In the genomic region with DNA sequence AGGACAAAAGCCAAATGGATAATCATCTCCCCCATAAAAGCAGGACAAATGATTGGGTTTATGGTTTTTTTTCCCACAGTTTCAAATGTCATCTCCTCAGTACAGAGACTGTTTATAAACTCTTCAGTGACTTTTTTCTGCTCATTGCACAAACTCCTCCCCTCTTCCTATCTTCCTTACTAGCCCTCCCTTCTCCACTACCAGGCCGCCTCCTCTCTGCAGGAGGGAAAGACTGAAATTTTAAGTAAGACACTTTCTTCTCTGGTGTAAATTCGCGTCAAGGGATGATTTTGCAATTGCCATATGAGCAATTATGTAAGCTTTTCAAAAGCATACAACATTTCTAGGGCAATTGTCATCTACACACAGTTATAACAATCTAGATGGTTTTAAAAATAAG, we compare ENCODE assay signal across 2 cellular contexts.
TF ChIP-seq lines count a peak whose summit lies in the region.

No MANE protein-coding gene starts in this region.

TF ChIP-seq in liver, 16 proteins besides CTCF, POLR2A, EP300 and RAD21:
- TF ChIP-seq NR2F2 (IDR thresholded peaks at IDR 0.05) = no peak
- no peak for TF ChIP-seq HNF4G (IDR thresholded peaks at IDR 0.05)
- no peak for TF ChIP-seq JUND (IDR thresholded peaks at IDR 0.05)
- TF ChIP-seq, protein P1, sequence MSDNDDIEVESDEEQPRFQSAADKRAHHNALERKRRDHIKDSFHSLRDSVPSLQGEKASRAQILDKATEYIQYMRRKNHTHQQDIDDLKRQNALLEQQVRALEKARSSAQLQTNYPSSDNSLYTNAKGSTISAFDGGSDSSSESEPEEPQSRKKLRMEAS (IDR thresholded peaks at IDR 0.05) = no peak
- TF ChIP-seq SP1 (IDR thresholded peaks at IDR 0.05) = no peak
- TF ChIP-seq RXRA (IDR thresholded peaks at IDR 0.05) = no peak
TF ChIP-seq in liver: peak in this region for 0.

TF ChIP-seq in HepG2, 621 proteins besides CTCF, POLR2A, EP300 and RAD21:
- TF ChIP-seq NFE2 (CRISPR knock-in tag; IDR thresholded peaks at IDR 0.05) = no peak
- TF ChIP-seq, protein P2, sequence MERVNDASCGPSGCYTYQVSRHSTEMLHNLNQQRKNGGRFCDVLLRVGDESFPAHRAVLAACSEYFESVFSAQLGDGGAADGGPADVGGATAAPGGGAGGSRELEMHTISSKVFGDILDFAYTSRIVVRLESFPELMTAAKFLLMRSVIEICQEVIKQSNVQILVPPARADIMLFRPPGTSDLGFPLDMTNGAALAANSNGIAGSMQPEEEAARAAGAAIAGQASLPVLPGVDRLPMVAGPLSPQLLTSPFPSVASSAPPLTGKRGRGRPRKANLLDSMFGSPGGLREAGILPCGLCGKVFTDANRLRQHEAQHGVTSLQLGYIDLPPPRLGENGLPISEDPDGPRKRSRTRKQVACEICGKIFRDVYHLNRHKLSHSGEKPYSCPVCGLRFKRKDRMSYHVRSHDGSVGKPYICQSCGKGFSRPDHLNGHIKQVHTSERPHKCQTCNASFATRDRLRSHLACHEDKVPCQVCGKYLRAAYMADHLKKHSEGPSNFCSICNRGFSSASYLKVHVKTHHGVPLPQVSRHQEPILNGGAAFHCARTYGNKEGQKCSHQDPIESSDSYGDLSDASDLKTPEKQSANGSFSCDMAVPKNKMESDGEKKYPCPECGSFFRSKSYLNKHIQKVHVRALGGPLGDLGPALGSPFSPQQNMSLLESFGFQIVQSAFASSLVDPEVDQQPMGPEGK (CRISPR knock-in tag; IDR thresholded peaks at IDR 0.05) = no peak
- TF ChIP-seq, protein P3, sequence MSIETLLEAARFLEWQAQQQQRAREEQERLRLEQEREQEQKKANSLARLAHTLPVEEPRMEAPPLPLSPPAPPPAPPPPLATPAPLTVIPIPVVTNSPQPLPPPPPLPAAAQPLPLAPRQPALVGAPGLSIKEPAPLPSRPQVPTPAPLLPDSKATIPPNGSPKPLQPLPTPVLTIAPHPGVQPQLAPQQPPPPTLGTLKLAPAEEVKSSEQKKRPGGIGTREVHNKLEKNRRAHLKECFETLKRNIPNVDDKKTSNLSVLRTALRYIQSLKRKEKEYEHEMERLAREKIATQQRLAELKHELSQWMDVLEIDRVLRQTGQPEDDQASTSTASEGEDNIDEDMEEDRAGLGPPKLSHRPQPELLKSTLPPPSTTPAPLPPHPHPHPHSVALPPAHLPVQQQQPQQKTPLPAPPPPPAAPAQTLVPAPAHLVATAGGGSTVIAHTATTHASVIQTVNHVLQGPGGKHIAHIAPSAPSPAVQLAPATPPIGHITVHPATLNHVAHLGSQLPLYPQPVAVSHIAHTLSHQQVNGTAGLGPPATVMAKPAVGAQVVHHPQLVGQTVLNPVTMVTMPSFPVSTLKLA (IDR thresholded peaks at IDR 0.05) = no peak
- TF ChIP-seq ZNF678 (CRISPR knock-in tag; IDR thresholded peaks at IDR 0.05) = no peak
- TF ChIP-seq, protein P4, sequence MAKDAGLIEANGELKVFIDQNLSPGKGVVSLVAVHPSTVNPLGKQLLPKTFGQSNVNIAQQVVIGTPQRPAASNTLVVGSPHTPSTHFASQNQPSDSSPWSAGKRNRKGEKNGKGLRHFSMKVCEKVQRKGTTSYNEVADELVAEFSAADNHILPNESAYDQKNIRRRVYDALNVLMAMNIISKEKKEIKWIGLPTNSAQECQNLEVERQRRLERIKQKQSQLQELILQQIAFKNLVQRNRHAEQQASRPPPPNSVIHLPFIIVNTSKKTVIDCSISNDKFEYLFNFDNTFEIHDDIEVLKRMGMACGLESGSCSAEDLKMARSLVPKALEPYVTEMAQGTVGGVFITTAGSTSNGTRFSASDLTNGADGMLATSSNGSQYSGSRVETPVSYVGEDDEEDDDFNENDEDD (CRISPR knock-in tag; IDR thresholded peaks at IDR 0.05; ENCODE audit: borderline replicate concordance) = no peak
- TF ChIP-seq AHR (CRISPR knock-in tag; IDR thresholded peaks at IDR 0.05) = no peak
- no peak for TF ChIP-seq ZNF761 (CRISPR knock-in tag; conservative IDR thresholded peaks at IDR 0.05)
- TF ChIP-seq, protein P5, sequence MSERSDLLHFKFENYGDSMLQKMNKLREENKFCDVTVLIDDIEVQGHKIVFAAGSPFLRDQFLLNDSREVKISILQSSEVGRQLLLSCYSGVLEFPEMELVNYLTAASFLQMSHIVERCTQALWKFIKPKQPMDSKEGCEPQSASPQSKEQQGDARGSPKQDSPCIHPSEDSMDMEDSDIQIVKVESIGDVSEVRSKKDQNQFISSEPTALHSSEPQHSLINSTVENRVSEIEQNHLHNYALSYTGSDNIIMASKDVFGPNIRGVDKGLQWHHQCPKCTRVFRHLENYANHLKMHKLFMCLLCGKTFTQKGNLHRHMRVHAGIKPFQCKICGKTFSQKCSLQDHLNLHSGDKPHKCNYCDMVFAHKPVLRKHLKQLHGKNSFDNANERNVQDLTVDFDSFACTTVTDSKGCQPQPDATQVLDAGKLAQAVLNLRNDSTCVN (CRISPR knock-in tag; IDR thresholded peaks at IDR 0.05; ENCODE audit: borderline replicate concordance) = no peak
- TF ChIP-seq, protein P6, sequence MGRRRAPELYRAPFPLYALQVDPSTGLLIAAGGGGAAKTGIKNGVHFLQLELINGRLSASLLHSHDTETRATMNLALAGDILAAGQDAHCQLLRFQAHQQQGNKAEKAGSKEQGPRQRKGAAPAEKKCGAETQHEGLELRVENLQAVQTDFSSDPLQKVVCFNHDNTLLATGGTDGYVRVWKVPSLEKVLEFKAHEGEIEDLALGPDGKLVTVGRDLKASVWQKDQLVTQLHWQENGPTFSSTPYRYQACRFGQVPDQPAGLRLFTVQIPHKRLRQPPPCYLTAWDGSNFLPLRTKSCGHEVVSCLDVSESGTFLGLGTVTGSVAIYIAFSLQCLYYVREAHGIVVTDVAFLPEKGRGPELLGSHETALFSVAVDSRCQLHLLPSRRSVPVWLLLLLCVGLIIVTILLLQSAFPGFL (CRISPR knock-in tag; IDR thresholded peaks at IDR 0.05) = no peak
- TF ChIP-seq, protein P7, sequence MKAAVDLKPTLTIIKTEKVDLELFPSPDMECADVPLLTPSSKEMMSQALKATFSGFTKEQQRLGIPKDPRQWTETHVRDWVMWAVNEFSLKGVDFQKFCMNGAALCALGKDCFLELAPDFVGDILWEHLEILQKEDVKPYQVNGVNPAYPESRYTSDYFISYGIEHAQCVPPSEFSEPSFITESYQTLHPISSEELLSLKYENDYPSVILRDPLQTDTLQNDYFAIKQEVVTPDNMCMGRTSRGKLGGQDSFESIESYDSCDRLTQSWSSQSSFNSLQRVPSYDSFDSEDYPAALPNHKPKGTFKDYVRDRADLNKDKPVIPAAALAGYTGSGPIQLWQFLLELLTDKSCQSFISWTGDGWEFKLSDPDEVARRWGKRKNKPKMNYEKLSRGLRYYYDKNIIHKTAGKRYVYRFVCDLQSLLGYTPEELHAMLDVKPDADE (CRISPR knock-in tag; IDR thresholded peaks at IDR 0.05) = no peak
- TF ChIP-seq TCF7 (IDR thresholded peaks at IDR 0.05; ENCODE audit: low read depth) = no peak
- TF ChIP-seq MAZ (IDR thresholded peaks at IDR 0.05; ENCODE audit: borderline replicate concordance, low read depth, low read length) = no peak
- TF ChIP-seq MAZ (CRISPR knock-in tag; IDR thresholded peaks at IDR 0.05; ENCODE audit: low read depth) = no peak
